ENCODE assay signal across 30 cellular contexts in genomic region chr18:78630981-78631510, GRCh38.
"Had no signal": no experiment of that assay in that cellular context is flagged by ENCODE, and none has a peak within 500 bp of the region (broad histone marks: within the 10 kb centered on the region; RNA-seq: fewer than 3 reads in every experiment).

No MANE protein-coding gene starts in this region.

- DNase-seq: activated CD4-positive, alpha-beta memory T cell treated with anti-CD3 and anti-CD28 coated beads for 36 hours; activated CD4-positive, alpha-beta T cell treated with anti-CD3 and anti-CD28 coated beads for 36 hours; activated CD4-positive, alpha-beta T cell treated with anti-CD3 and anti-CD28 coated beads, Interleukin-2, amount 10 ng/mL, durations not matched to agents 24 days and 14 days; activated CD4-positive, CD25-positive, alpha-beta regulatory T cell; activated CD4-positive, CD25-positive, alpha-beta regulatory T cell treated with anti-CD3 and anti-CD28 coated beads, Interleukin-2, amount 50 U/mL, for 72 hours; activated CD8-positive, alpha-beta memory T cell treated with anti-CD3 and anti-CD28 coated beads, Interleukin-2, amount 10 ng/mL, durations not matched to agents 7 days and 5 days; activated CD8-positive, alpha-beta memory T cell treated with anti-CD3 and anti-CD28 coated beads, Interleukin-2, amount 50 U/mL, for 4 hours; activated CD8-positive, alpha-beta T cell treated with anti-CD3 and anti-CD28 coated beads, Interleukin-2, amount 10 ng/mL, durations not matched to agents 7 days and 5 days; activated gamma-delta T cell; activated naive CD4-positive, alpha-beta T cell; activated naive CD4-positive, alpha-beta T cell treated with anti-CD3 and anti-CD28 coated beads, Interleukin-2, amount 10 ng/mL, durations not matched to agents 7 days and 5 days; activated naive CD8-positive, alpha-beta T cell treated with anti-CD3 and anti-CD28 coated beads, Interleukin-2, amount 10 ng/mL, durations not matched to agents 7 days and 5 days; activated T-cell treated with anti-CD3 and anti-CD28 coated beads, Interleukin-2, amount 50 U/mL, for 1 hour; activated T-cell treated with anti-CD3 and anti-CD28 coated beads, Interleukin-2, amount 50 U/mL, for 48 hours; effector CD8-positive, alpha-beta T cell; foreskin fibroblast; T-helper 1 cell; T-helper 17 cell; T1000 had no signal

- H3K27ac ChIP-seq: ascending aorta, breast epithelium had no signal

- H3K36me3 ChIP-seq: ascending aorta, breast epithelium had no signal

- H3K9me3 ChIP-seq: ascending aorta had no signal

- ATAC-seq: activated CD4-positive, alpha-beta T cell treated with anti-CD3 and anti-CD28 coated beads for 36 hours; activated CD8-positive, alpha-beta memory T cell treated with anti-CD3 and anti-CD28 coated beads, Interleukin-2, amount 10 ng/mL, durations not matched to agents 7 days and 5 days; activated CD8-positive, alpha-beta T cell treated with anti-CD3 and anti-CD28 coated beads, Interleukin-2, amount 10 ng/mL, durations not matched to agents 7 days and 5 days; activated naive CD4-positive, alpha-beta T cell treated with anti-CD3 and anti-CD28 coated beads, Interleukin-2, amount 50 U/mL, for 72 hours; esophagus mucosa; T-helper 17 cell had no signal

- H3K36me3 Mint-ChIP-seq: activated CD4-positive, alpha-beta memory T cell treated with anti-CD3 and anti-CD28 coated beads for 36 hours had no signal

- H3K4me3 ChIP-seq: ascending aorta, breast epithelium had no signal

- H3K27me3 ChIP-seq: ascending aorta had no signal

- H3K27ac Mint-ChIP-seq: activated CD4-positive, alpha-beta memory T cell treated with anti-CD3 and anti-CD28 coated beads for 36 hours; activated CD4-positive, alpha-beta T cell treated with anti-CD3 and anti-CD28 coated beads for 36 hours; activated CD4-positive, alpha-beta T cell treated with anti-CD3 and anti-CD28 coated beads, Interleukin-2, amount 10 ng/mL, durations not matched to agents 24 days and 14 days; activated CD8-positive, alpha-beta memory T cell treated with anti-CD3 and anti-CD28 coated beads, Interleukin-2, amount 10 ng/mL, durations not matched to agents 7 days and 5 days; activated CD8-positive, alpha-beta T cell treated with anti-CD3 and anti-CD28 coated beads, Interleukin-2, amount 10 ng/mL, durations not matched to agents 7 days and 5 days; activated naive CD4-positive, alpha-beta T cell treated with anti-CD3 and anti-CD28 coated beads, Interleukin-2, amount 10 ng/mL, durations not matched to agents 7 days and 5 days; activated naive CD8-positive, alpha-beta T cell treated with anti-CD3 and anti-CD28 coated beads, Interleukin-2, amount 10 ng/mL, durations not matched to agents 7 days and 5 days; activated T-helper 1 cell treated with anti-CD3 and anti-CD28 coated beads, Interleukin-12 subunit alpha, Interleukin-12 subunit beta, Interleukin-2, Interleukin-4 antibody, amounts not matched to agents 30 ng/mL and 10 ng/mL and 1 ng/mL, durations not matched to agents 14 hours and 24 hours and 36 hours; brain; T-helper 17 cell; T-helper 2 cell treated with Interferon-gamma antibody and Interleukin-4, amounts not matched to agents 5 μg/mL and 100 μg/mL, for 36 hours had no signal

- H3K4me1 Mint-ChIP-seq: activated CD4-positive, alpha-beta T cell treated with anti-CD3 and anti-CD28 coated beads, Interleukin-2, amount 10 ng/mL, durations not matched to agents 24 days and 14 days; brain had no signal

- H3K4me3 Mint-ChIP-seq: activated CD4-positive, alpha-beta memory T cell treated with anti-CD3 and anti-CD28 coated beads for 36 hours; activated CD4-positive, alpha-beta T cell treated with anti-CD3 and anti-CD28 coated beads for 36 hours; activated CD4-positive, alpha-beta T cell treated with anti-CD3 and anti-CD28 coated beads, Interleukin-2, amount 10 ng/mL, durations not matched to agents 24 days and 14 days; activated CD8-positive, alpha-beta memory T cell treated with anti-CD3 and anti-CD28 coated beads, Interleukin-2, amount 10 ng/mL, durations not matched to agents 7 days and 5 days; activated CD8-positive, alpha-beta T cell treated with anti-CD3 and anti-CD28 coated beads, Interleukin-2, amount 10 ng/mL, durations not matched to agents 7 days and 5 days; activated naive CD4-positive, alpha-beta T cell treated with anti-CD3 and anti-CD28 coated beads, Interleukin-2, amount 10 ng/mL, durations not matched to agents 7 days and 5 days; activated naive CD8-positive, alpha-beta T cell treated with anti-CD3 and anti-CD28 coated beads, Interleukin-2, amount 10 ng/mL, durations not matched to agents 7 days and 5 days; activated T-helper 1 cell treated with anti-CD3 and anti-CD28 coated beads, Interleukin-12 subunit alpha, Interleukin-12 subunit beta, Interleukin-2, Interleukin-4 antibody, amounts not matched to agents 30 ng/mL and 10 ng/mL and 1 ng/mL, durations not matched to agents 14 hours and 24 hours and 36 hours; brain; T-helper 17 cell; T-helper 2 cell treated with Interferon-gamma antibody and Interleukin-4, amounts not matched to agents 5 μg/mL and 100 μg/mL, for 36 hours had no signal

- FAIRE-seq: colon, endometrium, endothelial cell of umbilical vein, frontal cortex had no signal

- H3K4me1 ChIP-seq: ascending aorta, breast epithelium had no signal

- H3K27me3 Mint-ChIP-seq: activated CD4-positive, alpha-beta memory T cell treated with anti-CD3 and anti-CD28 coated beads for 36 hours; activated CD4-positive, alpha-beta T cell treated with anti-CD3 and anti-CD28 coated beads, Interleukin-2, amount 10 ng/mL, durations not matched to agents 24 days and 14 days; activated CD8-positive, alpha-beta memory T cell treated with anti-CD3 and anti-CD28 coated beads, Interleukin-2, amount 10 ng/mL, durations not matched to agents 7 days and 5 days; activated naive CD4-positive, alpha-beta T cell treated with anti-CD3 and anti-CD28 coated beads, Interleukin-2, amount 10 ng/mL, durations not matched to agents 7 days and 5 days; activated naive CD8-positive, alpha-beta T cell treated with anti-CD3 and anti-CD28 coated beads, Interleukin-2, amount 10 ng/mL, durations not matched to agents 7 days and 5 days; brain had no signal
